Comparison of ENCODE assay signal across 8 cellular contexts in genomic region chr11:65471410-65471762, GRCh38. TPM values are rescaled to one million over a fixed set of nuclear protein-coding genes. Genes with fewer than 3 reads are reported as not detected.
DNase-seq lines count a peak whose midpoint lies in the region; ATAC-seq and TF ChIP-seq lines count a peak whose summit lies in the region.

No MANE protein-coding gene starts in this region.

- no peaks in the 10 kb centered on the region for H3K36me3 ChIP-seq in DND-41 (ENCODE audit: insufficient read depth, low read length)
- no peaks in the 10 kb centered on the region for H3K36me3 ChIP-seq in naive thymus-derived CD4-positive, alpha-beta T cell (ENCODE audit: control insufficient read depth in 2 of 3, insufficient read depth in 3 of 3, low read length in 3 of 3)

- no peaks in the 10 kb centered on the region for H3K9me3 Mint-ChIP-seq in naive thymus-derived CD4-positive, alpha-beta T cell

- H3K27ac Mint-ChIP-seq in naive thymus-derived CD4-positive, alpha-beta T cell: peak overlapping the region; percentile 97 to 100 (median 98)

- TF ChIP-seq CTCF in DND-41 (IDR thresholded peaks at IDR 0.05; ENCODE audit: borderline replicate concordance, extremely low read depth, low read length, poor library complexity, severe bottlenecking) (peak; percentile 67), HL-60 (IDR thresholded peaks at IDR 0.05; ENCODE audit: insufficient read depth, low read length) (no peak)

- intact Hi-C loops in naive thymus-derived CD4-positive, alpha-beta T cell (cut with micrococcal nuclease): loop anchor here in 1 of 2 donors (1.0 kb wide), 1 partner anchor 39 kb away; no protein-coding TSS in a partner anchor

- TF ChIP-seq POLR2A in erythroblast (IDR thresholded peaks at IDR 0.05; ENCODE audit: low read length): no peak

- H3K4me3 ChIP-seq in DND-41 (ENCODE audit: low read depth in 1 of 2, low read length in 2 of 2) (no peak overlapping the region), HL-60 (replicated peaks; ENCODE audit: insufficient read depth, low read length) (no peak overlapping the region)
- H3K4me3 ChIP-seq in naive thymus-derived CD4-positive, alpha-beta T cell (ENCODE audit: low read length): peak overlapping the region; percentile 15

- DNase-seq in DND-41: peak; percentile 38
- peak in 1 of 2 experiments; percentile 78 for DNase-seq in HL-60 (ENCODE audit: low read depth in 1 of 2, low spot score in 1 of 2)
- peak; percentile 78 for DNase-seq in UCSD-AML1 (lab: John Stamatoyannopoulos, UW; ENCODE audit: unreplicated experiment)
- DNase-seq in erythroblast (lab: John Stamatoyannopoulos, UW): peak; percentile 78 to 87
- peak in 2 of 9 donors; percentile 16 to 21 for DNase-seq in naive thymus-derived CD4-positive, alpha-beta T cell
- no peak for DNase-seq in germinal center (ENCODE audit: low spot score)

- CTCF ChIA-PET in naive thymus-derived CD4-positive, alpha-beta T cell (lab: Charles Lee): interaction anchor here (0.6 to 3.7 kb wide), 13 partner anchors 11 to 459 kb away, joined by 3 to 42 read pairs (median 4); partner anchors contain the start of gene MALAT1

- peaks cover 4% of the 10 kb centered on the region for H3K4me1 ChIP-seq in DND-41 (ENCODE audit: insufficient read depth, low read length)
- H3K4me1 ChIP-seq in naive thymus-derived CD4-positive, alpha-beta T cell (ENCODE audit: control insufficient read depth in 2 of 2, insufficient read depth in 2 of 2, low read length in 2 of 2): peaks cover 10 to 20% of the 10 kb centered on the region in 2 donors

- H2AFZ ChIP-seq in DND-41 (ENCODE audit: low read depth, low read length): no peak overlapping the region

- no peak overlapping the region for H3K4me2 ChIP-seq in DND-41 (ENCODE audit: insufficient read depth, low read length)

- no peaks in the 10 kb centered on the region for H3K36me3 Mint-ChIP-seq in naive thymus-derived CD4-positive, alpha-beta T cell

- peak overlapping the region in 9 of 10 donors; percentile 14 to 94 (median 84) for H3K4me3 Mint-ChIP-seq in naive thymus-derived CD4-positive, alpha-beta T cell

- H3K27me3 ChIP-seq in DND-41 (ENCODE audit: insufficient read depth, low read length, poor library complexity): no peaks in the 10 kb centered on the region
- no peaks in the 10 kb centered on the region for H3K27me3 ChIP-seq in HL-60 (ENCODE audit: insufficient read depth, poor library complexity, severe bottlenecking)
- H3K27me3 ChIP-seq in naive thymus-derived CD4-positive, alpha-beta T cell (ENCODE audit: control insufficient read depth in 2 of 2, insufficient read depth in 2 of 2, low read length in 2 of 2): no peaks in the 10 kb centered on the region

- H3K27me3 Mint-ChIP-seq in naive thymus-derived CD4-positive, alpha-beta T cell: no peaks in the 10 kb centered on the region

- peaks cover 6 to 37% (median 15%) of the 10 kb centered on the region in 7 donors for H3K4me1 Mint-ChIP-seq in naive thymus-derived CD4-positive, alpha-beta T cell

- H3K27ac ChIP-seq in DND-41 (ENCODE audit: low read length): no peak overlapping the region
- H3K27ac ChIP-seq in HL-60 (replicated peaks): peak overlapping the region; percentile 48
- peak overlapping the region; percentile 78 for H3K27ac ChIP-seq in naive thymus-derived CD4-positive, alpha-beta T cell (ENCODE audit: low read depth, low read length)

- ATAC-seq in DND-41 (ENCODE audit: insufficient read depth, low read depth) (peak; percentile 75), GM19397 (IDR thresholded peaks at IDR 0.05; ENCODE audit: unreplicated experiment) (no peak), HG02678 (IDR thresholded peaks at IDR 0.05; ENCODE audit: unreplicated experiment) (no peak)
- ATAC-seq in naive thymus-derived CD4-positive, alpha-beta T cell: peak; percentile 49

- H4K20me1 ChIP-seq in DND-41 (ENCODE audit: insufficient read depth, low read length): no peaks in the 10 kb centered on the region

- H3K79me2 ChIP-seq in DND-41 (ENCODE audit: insufficient read depth, low read length): peaks cover 3% of the 10 kb centered on the region

- H3K9ac ChIP-seq in DND-41 (ENCODE audit: low read depth, low read length): no peak overlapping the region

- POLR2A ChIA-PET in naive thymus-derived CD4-positive, alpha-beta T cell (lab: Charles Lee): interaction anchor here (0.6 to 18.6 kb wide), 21 partner anchors 8 to 693 kb away, joined by 3 to 1164 read pairs (median 5); partner anchors contain the start of genes FRMD8, MALAT1, NEAT1 and POLA2

- H3K9me3 ChIP-seq in DND-41 (ENCODE audit: insufficient read depth, low read length, severe bottlenecking): no peaks in the 10 kb centered on the region
- no peaks in the 10 kb centered on the region for H3K9me3 ChIP-seq in naive thymus-derived CD4-positive, alpha-beta T cell (ENCODE audit: control insufficient read depth in 2 of 3, low read length in 3 of 3)

RNA-seq across cellular contexts. Expression of gene MALAT1, which starts 27.5 kb away (rescaled TPM):
- over 10,000 TPM in 4 of 5 experiments, 1,000 to 10,000 TPM in 1; 8,375 to 32,234 (median 31,408) TPM for total RNA-seq in naive thymus-derived CD4-positive, alpha-beta T cell
- 1,000 to 10,000 TPM in 1 of 2 donors, 100 to 1,000 TPM in 1; 734 to 5,106 TPM for polyA plus RNA-seq in naive thymus-derived CD4-positive, alpha-beta T cell

RNA-seq across cellular contexts. Expression of gene NEAT1, which starts 48.8 kb away (rescaled TPM):
- 1,000 to 10,000 TPM in 1 of 5 experiments, 100 to 1,000 TPM in 4; 358 to 1,454 (median 414) TPM for total RNA-seq in naive thymus-derived CD4-positive, alpha-beta T cell
- polyA plus RNA-seq in naive thymus-derived CD4-positive, alpha-beta T cell: 1 to 10 TPM; 2.5 to 2.6 TPM

RNA-seq across cellular contexts. Expression of gene SCYL1, which starts 53.5 kb away (rescaled TPM):
- total RNA-seq in naive thymus-derived CD4-positive, alpha-beta T cell: 10 to 100 TPM; 63.2 to 79.8 (median 70.4) TPM
- 10 to 100 TPM; 27.0 to 69.1 TPM for polyA plus RNA-seq in naive thymus-derived CD4-positive, alpha-beta T cell

Comparison
In these comparisons a context has a peak if more than half of its experiments do, and no peak if none do; other contexts are left out.
1. ATAC-seq: peak in DND-41 (single experiment) and naive thymus-derived CD4-positive, alpha-beta T cell (single experiment); none in GM19397 (single experiment) and HG02678 (single experiment).